28 cellular contexts compared by ENCODE assay signal in genomic region chr16:79139799-79140198, GRCh38.
"Had no signal": no experiment of that assay in that cellular context is flagged by ENCODE, and none has a peak within 500 bp of the region (broad histone marks: within the 10 kb centered on the region; RNA-seq: fewer than 3 reads in every experiment).

No MANE protein-coding gene starts in this region.

- ATAC-seq: stimulated activated effector memory CD8-positive, alpha-beta T cell treated with anti-CD3 and anti-CD28 coated beads, Interleukin-12 subunit alpha, Interleukin-12 subunit beta, amount 100 ng/mL, for 72 hours; stimulated activated memory B cell treated with anti-CD40 and anti-IgM and Interleukin-4, amounts not matched to agents 10 μg/mL and 1 μg/mL and 100 μg/mL, for 72 hours; stimulated activated naive B cell treated with anti-CD40 and anti-IgM and Interleukin-4, amounts not matched to agents 10 μg/mL and 1 μg/mL and 100 μg/mL, for 72 hours; stimulated activated naive CD8-positive, alpha-beta T cell treated with anti-CD3 and anti-CD28 coated beads, Interleukin-15, amount 100 ng/mL, for 72 hours; stimulated activated naive CD8-positive, alpha-beta T cell treated with anti-CD3 and anti-CD28 coated beads, Interleukin-15, Interleukin-2, amounts not matched to agents 100 U/mL and 50 U/mL, for 24 hours; upper lobe of right lung had no signal

- H3K27ac ChIP-seq: stomach, suprapubic skin, testis, thoracic aorta, thyroid gland, tibial artery, tibial nerve, transverse colon, upper lobe of left lung, upper lobe of right lung, uterus, vagina had no signal

- H3K36me3 ChIP-seq: stomach, suprapubic skin, thoracic aorta, thyroid gland, tibial artery, tibial nerve, transverse colon, upper lobe of left lung, upper lobe of right lung, uterus, vagina had no signal

- H3K27ac Mint-ChIP-seq: stimulated activated effector memory CD8-positive, alpha-beta T cell treated with anti-CD3 and anti-CD28 coated beads, Interleukin-12 subunit alpha, Interleukin-12 subunit beta, amount 100 ng/mL, for 72 hours; stimulated activated memory B cell treated with anti-CD40 and anti-IgM and Interleukin-4, amounts not matched to agents 10 μg/mL and 1 μg/mL and 100 μg/mL, for 72 hours; stimulated activated naive B cell treated with anti-CD40 and anti-IgM and Interleukin-4, amounts not matched to agents 10 μg/mL and 1 μg/mL and 100 μg/mL, for 72 hours; stimulated activated naive CD8-positive, alpha-beta T cell treated with anti-CD3 and anti-CD28 coated beads, Interleukin-15, Interleukin-2, amounts not matched to agents 100 ng/mL and 50 ng/mL, for 24 hours; type B pancreatic cell had no signal

- H3K9me3 Mint-ChIP-seq: stimulated activated effector memory CD8-positive, alpha-beta T cell treated with anti-CD3 and anti-CD28 coated beads, Interleukin-12 subunit alpha, Interleukin-12 subunit beta, amount 100 ng/mL, for 72 hours; stimulated activated memory B cell treated with anti-CD40 and anti-IgM and Interleukin-4, amounts not matched to agents 10 μg/mL and 1 μg/mL and 100 μg/mL, for 72 hours; stimulated activated naive B cell treated with anti-CD40 and anti-IgM and Interleukin-4, amounts not matched to agents 10 μg/mL and 1 μg/mL and 100 μg/mL, for 72 hours; stimulated activated naive CD8-positive, alpha-beta T cell treated with anti-CD3 and anti-CD28 coated beads, Interleukin-15, amount 100 ng/mL, for 72 hours; stimulated activated naive CD8-positive, alpha-beta T cell treated with anti-CD3 and anti-CD28 coated beads, Interleukin-15, Interleukin-2, amounts not matched to agents 100 ng/mL and 50 ng/mL, for 24 hours; type B pancreatic cell had no signal

- H3K27me3 ChIP-seq: stomach, suprapubic skin, testis, thyroid gland, tibial artery, tibial nerve, transverse colon, upper lobe of left lung, upper lobe of right lung, uterus, vagina had no signal

- H3K36me3 Mint-ChIP-seq: stimulated activated effector memory CD8-positive, alpha-beta T cell treated with anti-CD3 and anti-CD28 coated beads, Interleukin-12 subunit alpha, Interleukin-12 subunit beta, amount 100 ng/mL, for 72 hours; stimulated activated memory B cell treated with anti-CD40 and anti-IgM and Interleukin-4, amounts not matched to agents 10 μg/mL and 1 μg/mL and 100 μg/mL, for 72 hours; stimulated activated naive B cell treated with anti-CD40 and anti-IgM and Interleukin-4, amounts not matched to agents 10 μg/mL and 1 μg/mL and 100 μg/mL, for 72 hours; type B pancreatic cell had no signal

- H3K4me1 Mint-ChIP-seq: stimulated activated effector memory CD8-positive, alpha-beta T cell treated with anti-CD3 and anti-CD28 coated beads, Interleukin-12 subunit alpha, Interleukin-12 subunit beta, amount 100 ng/mL, for 72 hours; stimulated activated memory B cell treated with anti-CD40 and anti-IgM and Interleukin-4, amounts not matched to agents 10 μg/mL and 1 μg/mL and 100 μg/mL, for 72 hours; stimulated activated naive B cell treated with anti-CD40 and anti-IgM and Interleukin-4, amounts not matched to agents 10 μg/mL and 1 μg/mL and 100 μg/mL, for 72 hours; stimulated activated naive CD8-positive, alpha-beta T cell treated with anti-CD3 and anti-CD28 coated beads, Interleukin-15, amount 100 ng/mL, for 72 hours had no signal

- H3K4me3 Mint-ChIP-seq: stimulated activated effector memory CD8-positive, alpha-beta T cell treated with anti-CD3 and anti-CD28 coated beads, Interleukin-12 subunit alpha, Interleukin-12 subunit beta, amount 100 ng/mL, for 72 hours; stimulated activated memory B cell treated with anti-CD40 and anti-IgM and Interleukin-4, amounts not matched to agents 10 μg/mL and 1 μg/mL and 100 μg/mL, for 72 hours; stimulated activated naive B cell treated with anti-CD40 and anti-IgM and Interleukin-4, amounts not matched to agents 10 μg/mL and 1 μg/mL and 100 μg/mL, for 72 hours; stimulated activated naive CD8-positive, alpha-beta T cell treated with anti-CD3 and anti-CD28 coated beads, Interleukin-15, amount 100 ng/mL, for 72 hours; stimulated activated naive CD8-positive, alpha-beta T cell treated with anti-CD3 and anti-CD28 coated beads, Interleukin-15, Interleukin-2, amounts not matched to agents 100 ng/mL and 50 ng/mL, for 24 hours; type B pancreatic cell had no signal

- H3K9me3 ChIP-seq: stomach, suprapubic skin, testis, thoracic aorta, thyroid gland, tibial artery, tibial nerve, transverse colon, upper lobe of left lung, upper lobe of right lung, uterus, vagina had no signal

- H3K4me1 ChIP-seq: suprapubic skin, testis, thyroid gland, tibial artery, transverse colon, upper lobe of left lung, upper lobe of right lung, uterus, vagina had no signal

- H3K27me3 Mint-ChIP-seq: stimulated activated memory B cell treated with anti-CD40 and anti-IgM and Interleukin-4, amounts not matched to agents 10 μg/mL and 1 μg/mL and 100 μg/mL, for 72 hours; stimulated activated naive B cell treated with anti-CD40 and anti-IgM and Interleukin-4, amounts not matched to agents 10 μg/mL and 1 μg/mL and 100 μg/mL, for 72 hours; stimulated activated naive CD8-positive, alpha-beta T cell treated with anti-CD3 and anti-CD28 coated beads, Interleukin-15, amount 100 ng/mL, for 72 hours; stimulated activated naive CD8-positive, alpha-beta T cell treated with anti-CD3 and anti-CD28 coated beads, Interleukin-15, Interleukin-2, amounts not matched to agents 100 ng/mL and 50 ng/mL, for 24 hours had no signal

- DNase-seq: stimulated activated CD4-positive, alpha-beta T cell treated with anti-CD3 and anti-CD28 coated beads, Interleukin-2, amount 100 ng/mL, for 48 hours; stimulated activated CD4-positive, alpha-beta T cell treated with anti-CD3 and anti-CD28 coated beads, Interleukin-4, amount 100 ng/mL, for 1 hour; stimulated activated CD4-positive, alpha-beta T cell treated with anti-CD3 and anti-CD28 coated beads, Interleukin-4, amount 100 ng/mL, for 24 hours; stimulated activated CD4-positive, alpha-beta T cell treated with anti-CD3 and anti-CD28 coated beads, Interleukin-4, amount 100 ng/mL, for 4 hours; stimulated activated CD8-positive, alpha-beta memory T cell treated with anti-CD3 and anti-CD28 coated beads, Interleukin-4, amount 100 ng/mL, for 48 hours; stimulated activated naive B cell treated with anti-CD40 and anti-IgM and Interleukin-4, amounts not matched to agents 10 μg/mL and 1 μg/mL and 100 μg/mL, for 72 hours; stimulated activated naive CD4-positive, alpha-beta T cell; stimulated activated naive CD4-positive, alpha-beta T cell treated with Interleukin-2 at 50 U/mL for 16 hours; stimulated activated naive CD8-positive, alpha-beta T cell treated with anti-CD3 and anti-CD28 coated beads, Interleukin-15, amount 100 ng/mL, for 72 hours; stimulated activated naive CD8-positive, alpha-beta T cell treated with anti-CD3 and anti-CD28 coated beads, Interleukin-15, Interleukin-2, amounts not matched to agents 100 U/mL and 50 U/mL, for 24 hours; stomach; substantia nigra; testis; thyroid gland; tibial artery; transverse colon; trophoblast cell; upper lobe of left lung; upper lobe of right lung; uterus had no signal

- H3K4me3 ChIP-seq: stomach, suprapubic skin, testis, thoracic aorta, thyroid gland, tibial artery, tibial nerve, transverse colon, upper lobe of left lung, upper lobe of right lung, uterus, vagina had no signal
